ENCODE assay signal across 8 cellular contexts in genomic region chr5:96177303-96177869, GRCh38.
A peak's percentile ranks its signal among the peaks of the same experiment; 100 is the strongest.
DNase-seq lines count a peak whose midpoint lies in the region; ATAC-seq and TF ChIP-seq lines count a peak whose summit lies in the region.

No MANE protein-coding gene starts in this region.

- no peak overlapping the region for H3K9ac ChIP-seq in colonic mucosa (ENCODE audit: low read depth in 2 of 2, low read length in 2 of 2)

- DNase-seq in GM03348 (ENCODE audit: low spot score) (peak; percentile 52), LoVo (ENCODE audit: low spot score) (peak; percentile 44), kidney epithelial cell (ENCODE audit: low read depth) (peak; percentile 53), NCI-H748 (lab: John Stamatoyannopoulos, UW; ENCODE audit: unreplicated experiment) (no peak), colonic mucosa (no peak), Kasumi-1 (lab: John Stamatoyannopoulos, UW) (no peak)
- DNase-seq in effector CD4-positive, alpha-beta T cell: no peak

- H3K4me1 ChIP-seq in colonic mucosa: no peaks in the 10 kb centered on the region

- no peak overlapping the region for H3K4me3 ChIP-seq in kidney epithelial cell (ENCODE audit: low read depth, low read length)
- H3K4me3 ChIP-seq in colonic mucosa: no peak overlapping the region

- H3K36me3 ChIP-seq in kidney epithelial cell (ENCODE audit: control insufficient read depth, insufficient read depth, low read length) (no peaks in the 10 kb centered on the region), colonic mucosa (no peaks in the 10 kb centered on the region)

- peak; percentile 72 for ATAC-seq in GM21576 (IDR thresholded peaks at IDR 0.05; ENCODE audit: unreplicated experiment)

- H3K27me3 ChIP-seq in kidney epithelial cell (ENCODE audit: control insufficient read depth, insufficient read depth, low read length) (no peaks in the 10 kb centered on the region), colonic mucosa (no peaks in the 10 kb centered on the region)

- TF ChIP-seq CTCF in kidney epithelial cell (IDR thresholded peaks at IDR 0.05; ENCODE audit: insufficient read depth, low read length, poor library complexity, severe bottlenecking): no peak
- no peak for TF ChIP-seq CTCF in colonic mucosa (IDR thresholded peaks at IDR 0.05)

- H3K27ac ChIP-seq in colonic mucosa: no peak overlapping the region

- no peaks in the 10 kb centered on the region for H3K9me3 ChIP-seq in colonic mucosa

- intact Hi-C loops in colonic mucosa (cut with DNase I): no loop called here

Comparison
In these comparisons a context has a peak if more than half of its experiments do, and no peak if none do; other contexts are left out.
1. DNase-seq: peak in GM03348 (single experiment), LoVo (single experiment) and kidney epithelial cell (single experiment); none in NCI-H748 (single experiment), effector CD4-positive, alpha-beta T cell (single experiment), colonic mucosa (single experiment) and Kasumi-1 (0 of 2).